Comparison of ENCODE assay signal across 1 cellular context in genomic region chr6:169701953-169702639, GRCh38.
TF ChIP-seq lines count a peak whose summit lies in the region.

C6orf120 (plus strand) TSS chr6:169702126; CDS start chr6:169702460, 334 bp downstream.
WDR27 (minus strand) TSS chr6:169702029; CDS start chr6:169689005, 13,024 bp downstream.

TF ChIP-seq in HEK293, 187 proteins besides CTCF, POLR2A, EP300 and RAD21 (continued from another document):
- no peak for TF ChIP-seq PRDM4 (tag by site-specific recombination; IDR thresholded peaks at IDR 0.05)
- TF ChIP-seq ZNF670 (tag by site-specific recombination; IDR thresholded peaks at IDR 0.05; ENCODE audit: low read depth) = no peak
- TF ChIP-seq ZFP41 (tag by site-specific recombination; IDR thresholded peaks at IDR 0.05; ENCODE audit: borderline replicate concordance) = no peak
- 0 out of 2 replicates have a peak, but pooled peaks have one; percentile 33 for TF ChIP-seq ZEB2 (tag by site-specific recombination; IDR thresholded peaks at IDR 0.05)
- TF ChIP-seq GFI1B (tag by site-specific recombination; IDR thresholded peaks at IDR 0.05) = peak; percentile 11; the same call in 1 of the 2 replicates
- TF ChIP-seq KLF1 (tag by site-specific recombination; IDR thresholded peaks at IDR 0.05) = peak; percentile 90
- TF ChIP-seq ZNF302 (tag by site-specific recombination; IDR thresholded peaks at IDR 0.05; ENCODE audit: low read depth) = no peak
- TF ChIP-seq ZNF37A (tag by site-specific recombination; IDR thresholded peaks at IDR 0.05) = no peak
- TF ChIP-seq KLF16 (tag by site-specific recombination; IDR thresholded peaks at IDR 0.05) = peak; percentile 93
- TF ChIP-seq SP2 (tag by site-specific recombination; IDR thresholded peaks at IDR 0.05) = peak; percentile 94
- peak; percentile 34 for TF ChIP-seq ZNF600 (tag by site-specific recombination; IDR thresholded peaks at IDR 0.05)
- TF ChIP-seq ZNF544 (tag by site-specific recombination; IDR thresholded peaks at IDR 0.05) = no peak
- no peak; the same call in 1 of the 2 replicates for TF ChIP-seq ZSCAN5A (tag by site-specific recombination; IDR thresholded peaks at IDR 0.05)
- no peak for TF ChIP-seq ZNF10 (tag by site-specific recombination; IDR thresholded peaks at IDR 0.05)
- TF ChIP-seq ZNF266 (tag by site-specific recombination; IDR thresholded peaks at IDR 0.05; ENCODE audit: low read depth) = no peak
- peak; percentile 97 for TF ChIP-seq ZFHX2 (tag by site-specific recombination; conservative IDR thresholded peaks at IDR 0.05)
- no peak for TF ChIP-seq ZNF558 (tag by site-specific recombination; IDR thresholded peaks at IDR 0.05)
- no peak for TF ChIP-seq ZSCAN30 (tag by site-specific recombination; IDR thresholded peaks at IDR 0.05)
- no peak for TF ChIP-seq SCRT1 (tag by site-specific recombination; IDR thresholded peaks at IDR 0.05; ENCODE audit: borderline replicate concordance)
- TF ChIP-seq TRIM28 (IDR thresholded peaks at IDR 0.05; ENCODE audit: borderline replicate concordance, low read length) = no peak
- TF ChIP-seq ZNF792 (tag by site-specific recombination; IDR thresholded peaks at IDR 0.05) = no peak
- 0 out of 2 replicates have a peak, but pooled peaks have one; percentile 4 for TF ChIP-seq ZNF324 (tag by site-specific recombination; IDR thresholded peaks at IDR 0.05)
- TF ChIP-seq ZNF280C (tag by site-specific recombination; IDR thresholded peaks at IDR 0.05) = no peak
- TF ChIP-seq ZNF394 (tag by site-specific recombination; IDR thresholded peaks at IDR 0.05; ENCODE audit: borderline replicate concordance) = peak; percentile 98
- TF ChIP-seq ZNF292 (tag by site-specific recombination; IDR thresholded peaks at IDR 0.05; ENCODE audit: borderline replicate concordance, low read depth) = no peak
- TF ChIP-seq IKZF3 (tag by site-specific recombination; IDR thresholded peaks at IDR 0.05) = no peak
- TF ChIP-seq KLF17 (tag by site-specific recombination; IDR thresholded peaks at IDR 0.05) = peak; percentile 53; the same call in 1 of the 2 replicates
- peak; percentile 81 for TF ChIP-seq ZNF518A (tag by site-specific recombination; conservative IDR thresholded peaks at IDR 0.05; ENCODE audit: low read depth)
TF ChIP-seq in HEK293: peak in this region for 41.
